In genomic region chr11:134261626-134262488, GRCh38 we compare ENCODE assay signal across 8 cellular contexts. TPM values are rescaled to one million over a fixed set of nuclear protein-coding genes. Genes with fewer than 3 reads are reported as not detected.
DNase-seq lines count a peak whose midpoint lies in the region; ATAC-seq lines count a peak whose summit lies in the region.

No MANE protein-coding gene starts in this region.

- peak; percentile 67 for ATAC-seq in left colon
- no peak for ATAC-seq in GM19452 (IDR thresholded peaks at IDR 0.05; ENCODE audit: unreplicated experiment)

- no peak overlapping the region for H3K4me3 ChIP-seq in Karpas-422 (ENCODE audit: low read length)

- no peaks in the 10 kb centered on the region for H3K9me2 ChIP-seq in Karpas-422 (replicated peaks; ENCODE audit: insufficient read depth, low read length)

- no peaks in the 10 kb centered on the region for H4K20me1 ChIP-seq in Karpas-422 (ENCODE audit: insufficient read depth, low read depth, low read length)

- DNase-seq in activated naive CD4-positive, alpha-beta T cell treated with Interleukin-2 at 50 U/mL for 16 hours, result peak; percentile 29
- DNase-seq in activated naive CD4-positive, alpha-beta T cell (lab: John Stamatoyannopoulos, UW), result no peak
- DNase-seq in Karpas-422, result peak; percentile 52
- DNase-seq in activated T-cell treated with anti-CD3 and anti-CD28 coated beads, Interleukin-2, amount 50 U/mL, for 1 hour, result peak; percentile 33
- DNase-seq in left colon, result peak in 1 of 2 donors; percentile 20
- no peak for DNase-seq in occipital lobe (lab: John Stamatoyannopoulos, UW)
- DNase-seq in medulla oblongata (ENCODE audit: extremely low spot score), result no peak

- H3K4me2 ChIP-seq in Karpas-422 (ENCODE audit: low read depth, low read length, poor library complexity, severe bottlenecking), result no peak overlapping the region

- H3K79me2 ChIP-seq in Karpas-422 (ENCODE audit: low read length), result no peaks in the 10 kb centered on the region

- no peaks in the 10 kb centered on the region for H3K4me1 ChIP-seq in Karpas-422 (ENCODE audit: low read length)

- H2AFZ ChIP-seq in Karpas-422 (ENCODE audit: low read length), result no peak overlapping the region

- intact Hi-C loops in left colon (cut with DNase I, micrococcal nuclease), result no loop called here

- H3K36me3 ChIP-seq in Karpas-422 (ENCODE audit: insufficient read depth, low read length), result no peaks in the 10 kb centered on the region

- no peaks in the 10 kb centered on the region for H3K9me3 ChIP-seq in Karpas-422 (ENCODE audit: low read length)

- no peak overlapping the region for H3K9ac ChIP-seq in Karpas-422 (ENCODE audit: low read length)

- H3K27me3 ChIP-seq in Karpas-422 (ENCODE audit: low read length), result no peaks in the 10 kb centered on the region

- no peak overlapping the region for H3K27ac ChIP-seq in Karpas-422 (ENCODE audit: low read length)

RNA-seq across cellular contexts. Expression of gene ACAD8, which starts 8.5 kb away (rescaled TPM):
- 9.6 and 9.9 TPM in 2 replicates for total RNA-seq in Karpas-422 (2014; rRNA removed; shearing (Covaris generic); ENCODE audit: low replicate concordance)
- 10 to 100 TPM; 28.1 to 30.7 TPM for total RNA-seq in left colon
- total RNA-seq in occipital lobe, result 28.7 TPM

RNA-seq across cellular contexts. Expression of gene THYN1, which starts 8.7 kb away (rescaled TPM):
- 30.0 and 54.0 TPM in 2 replicates for total RNA-seq in Karpas-422 (2014; rRNA removed; shearing (Covaris generic); ENCODE audit: low replicate concordance)
- total RNA-seq in left colon (10 to 100 TPM; 28.5 to 32.0 TPM), occipital lobe (41.5 TPM)

RNA-seq across cellular contexts. Expression of gene GLB1L3, which starts 14.3 kb away (rescaled TPM):
- not detected in 2 replicates for total RNA-seq in Karpas-422 (2014; rRNA removed; shearing (Covaris generic); ENCODE audit: low replicate concordance)
- total RNA-seq in left colon, result not detected
- total RNA-seq in occipital lobe, result 0.47 TPM

RNA-seq across cellular contexts. Expression of gene VPS26B, which starts 37.4 kb away (rescaled TPM):
- 7.9 and 11.2 TPM in 2 replicates for total RNA-seq in Karpas-422 (2014; rRNA removed; shearing (Covaris generic); ENCODE audit: low replicate concordance)
- total RNA-seq in left colon (10 to 100 TPM; 40.8 to 41.1 TPM), occipital lobe (61.9 TPM)

RNA-seq across cellular contexts. Expression of gene NCAPD3, which starts 38.1 kb away (rescaled TPM):
- total RNA-seq in Karpas-422 (2014; rRNA removed; shearing (Covaris generic); ENCODE audit: low replicate concordance), result 19.5 and 22.0 TPM in 2 replicates
- 10 to 100 TPM; 11.5 to 17.0 TPM for total RNA-seq in left colon
- 11.4 TPM for total RNA-seq in occipital lobe

Comparison
In these comparisons a context has a peak if more than half of its experiments do, and no peak if none do; other contexts are left out.
1. DNase-seq: peak in activated naive CD4-positive, alpha-beta T cell treated with Interleukin-2 at 50 U/mL for 16 hours (single experiment), Karpas-422 (single experiment) and activated T-cell treated with anti-CD3 and anti-CD28 coated beads, Interleukin-2, amount 50 U/mL, for 1 hour (single experiment); none in activated naive CD4-positive, alpha-beta T cell (0 of 4), occipital lobe (single experiment) and medulla oblongata (single experiment).